ENCODE assay signal across 1 cellular context in the genomic region with DNA sequence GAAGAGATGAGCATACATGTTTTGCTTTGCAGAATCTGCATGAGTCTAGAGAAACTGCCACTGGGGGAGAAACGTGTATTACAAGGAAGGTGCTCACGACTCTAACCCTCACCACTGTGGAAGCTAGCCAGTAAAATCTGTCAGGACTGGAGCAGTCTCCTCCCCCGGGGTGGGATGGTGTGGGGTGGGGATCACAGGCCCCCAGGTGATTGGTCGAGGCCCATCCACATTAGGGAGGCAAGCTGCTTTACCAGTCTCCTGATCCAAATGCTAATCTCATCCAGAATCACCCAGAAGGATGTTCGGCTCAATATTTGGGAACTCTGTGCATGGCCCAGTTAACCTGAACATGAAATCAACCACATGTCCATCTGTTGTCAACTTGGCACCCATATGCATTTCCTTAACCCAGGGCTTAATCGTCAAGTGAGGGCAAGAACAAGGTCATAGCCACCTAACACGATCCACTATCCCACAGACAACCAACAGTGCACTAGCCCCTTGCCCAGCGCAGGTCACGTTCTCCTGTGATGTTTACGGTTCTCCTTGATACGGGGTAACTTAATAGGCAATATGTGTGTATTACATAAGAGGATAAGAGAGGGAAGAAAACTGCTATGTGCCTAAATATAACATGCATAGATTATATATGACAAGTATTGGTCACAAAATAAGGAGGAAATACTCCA.
TF ChIP-seq lines count a peak whose summit lies in the region.

No MANE protein-coding gene starts in this region.

TF ChIP-seq in H1, 55 proteins besides CTCF, POLR2A, EP300 and RAD21:
- TF ChIP-seq JUN (IDR thresholded peaks at IDR 0.05; ENCODE audit: low read depth, low read length): no peak
- TF ChIP-seq MAFK (IDR thresholded peaks at IDR 0.05; ENCODE audit: low read depth, low read length): no peak
- TF ChIP-seq POLR2AphosphoS5 (IDR thresholded peaks at IDR 0.05; ENCODE audit: low read depth, low read length): peak; percentile 51; the same call in 1 of the 2 replicates
- TF ChIP-seq ZNF274 (IDR thresholded peaks at IDR 0.05; ENCODE audit: borderline replicate concordance, extremely low read depth, low read length): no peak
